Comparison of ENCODE assay signal across 8 cellular contexts in genomic region chr1:112507896-112508241, GRCh38. TPM values are rescaled to one million over a fixed set of nuclear protein-coding genes. Genes with fewer than 3 reads are reported as not detected.
DNase-seq lines count a peak whose midpoint lies in the region; ATAC-seq and TF ChIP-seq lines count a peak whose summit lies in the region.

No MANE protein-coding gene starts in this region.

- peak; percentile 27 for ATAC-seq in left ventricle myocardium superior
- no peak for ATAC-seq in HG03175 (IDR thresholded peaks at IDR 0.05; ENCODE audit: unreplicated experiment)

- no peaks in the 10 kb centered on the region for H3K36me3 ChIP-seq in cardiac muscle cell

- no peaks in the 10 kb centered on the region for H3K4me1 ChIP-seq in cardiac muscle cell (ENCODE audit: low read depth)

- H3K4me3 ChIP-seq in cardiac muscle cell (peak overlapping the region; percentile 35), skin epidermis (peak overlapping the region; percentile 37 to 57 (median 51))

- H3K27me3 ChIP-seq in cardiac muscle cell = peaks cover 79% of the 10 kb centered on the region

- intact Hi-C loops in cardiac septum (cut with DNase I) (no loop called here), left ventricle myocardium superior (cut with micrococcal nuclease) (no loop called here)

- TF ChIP-seq CTCF in cardiac muscle cell (IDR thresholded peaks at IDR 0.05; ENCODE audit: low read depth, low read length) = no peak

- H3K27ac ChIP-seq in cardiac muscle cell = no peak overlapping the region
- no peak overlapping the region for H3K27ac ChIP-seq in skin epidermis

- DNase-seq in cardiac muscle cell (ENCODE audit: low read depth in 1 of 2, low spot score in 1 of 2) (peak in 1 of 2 donors; percentile 22), cardiac septum (ENCODE audit: low spot score) (no peak), activated T-cell treated with anti-CD3 and anti-CD28 coated beads for 4 hours (peak; percentile 32), left ventricle myocardium superior (no peak), DMS153 (lab: John Stamatoyannopoulos, UW) (no peak), SHP77 treated with DMSO at 0.1 percent for 48 hours (lab: John Stamatoyannopoulos, UW) (no peak)

- H3K9me3 ChIP-seq in cardiac muscle cell (ENCODE audit: low read depth) = no peaks in the 10 kb centered on the region

RNA-seq across cellular contexts. Expression of gene WNT2B, which starts 0.9 kb away (rescaled TPM):
- total RNA-seq in cardiac muscle cell (0.74 and 1.2 TPM in 2 replicates), cardiac septum (5.7 TPM), left ventricle myocardium superior (2.0 TPM)
- 1.1 and 1.5 TPM in 2 replicates for polyA plus RNA-seq in cardiac muscle cell
